In genomic region chr5:154318691-154319090, GRCh38 we compare ENCODE assay signal across 19 cellular contexts.
DNase-seq lines count a peak whose midpoint lies in the region; ATAC-seq and TF ChIP-seq lines count a peak whose summit lies in the region.
"Had no signal": no experiment of that assay in that cellular context is flagged by ENCODE, and none has a peak within 500 bp of the region (broad histone marks: within the 10 kb centered on the region; RNA-seq: fewer than 3 reads in every experiment).

No MANE protein-coding gene starts in this region.

- H3K4me1 ChIP-seq in heart left ventricle (peaks cover 0 to 24% (median 4%) of the 10 kb centered on the region in 12 donors), GM23248 (ENCODE audit: insufficient read depth) (no peaks in the 10 kb centered on the region)
- H3K4me1 ChIP-seq: HAP-1 had no signal

- no peak overlapping the region for H3K9ac ChIP-seq in GM23248

- no peak overlapping the region for H3K4me3 ChIP-seq in heart left ventricle
- H3K4me3 ChIP-seq in GM23248 = no peak overlapping the region
- H3K4me3 ChIP-seq: GM23338, HAP-1, K562, MG63 had no signal

- intact Hi-C loops in heart left ventricle (cut with DNase I) = loop anchor here in 1 of 10 donors (5.0 kb wide), 1 partner anchor 44 kb away; no protein-coding TSS in a partner anchor

- ATAC-seq in stimulated activated naive CD8-positive, alpha-beta T cell treated with anti-CD3 and anti-CD28 coated beads, Interleukin-15, Interleukin-2, amounts not matched to agents 100 U/mL and 50 U/mL, for 24 hours = no peak
- peak; percentile 47 for ATAC-seq in GM21390 (IDR thresholded peaks at IDR 0.05; ENCODE audit: unreplicated experiment)
- peak; percentile 54 for ATAC-seq in HG03442 (IDR thresholded peaks at IDR 0.05; ENCODE audit: unreplicated experiment)
- ATAC-seq in heart left ventricle = no peak
- no peak for ATAC-seq in GM21576 (IDR thresholded peaks at IDR 0.05; ENCODE audit: unreplicated experiment)
- ATAC-seq: GM23338, K562, Right ventricle myocardium inferior had no signal

- peaks cover 72% of the 10 kb centered on the region for H3K79me2 ChIP-seq in GM23248 (ENCODE audit: insufficient read depth)

- peaks cover 3% of the 10 kb centered on the region for H3K4me1 Mint-ChIP-seq in stimulated activated naive CD8-positive, alpha-beta T cell treated with anti-CD3 and anti-CD28 coated beads, Interleukin-15, Interleukin-2, amounts not matched to agents 100 ng/mL and 50 ng/mL, for 24 hours (ENCODE audit: low read depth)

- H2AFZ ChIP-seq in GM23248 = no peak overlapping the region
- H2AFZ ChIP-seq: GM23338 had no signal

- H3K36me3 ChIP-seq in heart left ventricle = peaks cover 0 to 2% (median 0%) of the 10 kb centered on the region in 9 donors
- no peaks in the 10 kb centered on the region for H3K36me3 ChIP-seq in GM23248 (ENCODE audit: low read depth)
- H3K36me3 ChIP-seq: HAP-1, MG63 had no signal

- H3K36me3 Mint-ChIP-seq in stimulated activated naive CD8-positive, alpha-beta T cell treated with anti-CD3 and anti-CD28 coated beads, Interleukin-15, Interleukin-2, amounts not matched to agents 100 ng/mL and 50 ng/mL, for 24 hours (ENCODE audit: low read depth) = peaks cover 9% of the 10 kb centered on the region

- H3K27ac ChIP-seq in heart left ventricle = no peak overlapping the region
- H3K27ac ChIP-seq in GM23248 = no peak overlapping the region

- no peak overlapping the region for H3K4me2 ChIP-seq in GM23248 (ENCODE audit: unreplicated experiment)
- H3K4me2 ChIP-seq: GM23338 had no signal

- H4K20me1 ChIP-seq in GM23248 (ENCODE audit: insufficient read depth) = no peaks in the 10 kb centered on the region

- TF ChIP-seq POLR2A in heart left ventricle (IDR thresholded peaks at IDR 0.05) = no peak

- H3K9me2 ChIP-seq in GM23248 (ENCODE audit: insufficient read depth) = no peaks in the 10 kb centered on the region

- WGBS in heart left ventricle, 4 donors = 97 to 100% (median 99%) methylated on average over 1 of the region's 1 CpG
- WGBS in GM23248 (ENCODE audit: low coverage in 1 of 2, low lambda C conversion rate in 2 of 2, missing lambda C conversion rate in 2 of 2), 2 experiments = 95 to 100% methylated on average over 1 of the region's 1 CpG

- H3K27ac Mint-ChIP-seq in stimulated activated naive CD8-positive, alpha-beta T cell treated with anti-CD3 and anti-CD28 coated beads, Interleukin-15, Interleukin-2, amounts not matched to agents 100 ng/mL and 50 ng/mL, for 24 hours = peak overlapping the region; percentile 32
- H3K27ac Mint-ChIP-seq: GM23338 had no signal

- no peaks in the 10 kb centered on the region for H3K27me3 ChIP-seq in heart left ventricle
- no peaks in the 10 kb centered on the region for H3K27me3 ChIP-seq in GM23248 (replicated peaks; ENCODE audit: insufficient read depth)
- H3K27me3 ChIP-seq: MG63 had no signal

- no peaks in the 10 kb centered on the region for H3K27me3 Mint-ChIP-seq in stimulated activated naive CD8-positive, alpha-beta T cell treated with anti-CD3 and anti-CD28 coated beads, Interleukin-15, Interleukin-2, amounts not matched to agents 100 ng/mL and 50 ng/mL, for 24 hours
- H3K27me3 Mint-ChIP-seq: CD4-positive, CD25-positive, alpha-beta regulatory T cell had no signal

- H3K9me3 ChIP-seq in heart left ventricle (no peaks in the 10 kb centered on the region), GM23248 (ENCODE audit: low read depth) (no peaks in the 10 kb centered on the region)
- H3K9me3 ChIP-seq: HAP-1, MG63 had no signal

- H3K4me3 Mint-ChIP-seq in stimulated activated naive CD8-positive, alpha-beta T cell treated with anti-CD3 and anti-CD28 coated beads, Interleukin-15, Interleukin-2, amounts not matched to agents 100 ng/mL and 50 ng/mL, for 24 hours = no peak overlapping the region
- H3K4me3 Mint-ChIP-seq: CD4-positive, CD25-positive, alpha-beta regulatory T cell; GM23338 had no signal

- no peaks in the 10 kb centered on the region for H3F3A ChIP-seq in GM23248 (ENCODE audit: insufficient read depth)

- in situ Hi-C loops in GM23248 (cut with MboI) = no loop called here

- H3K9me3 Mint-ChIP-seq in stimulated activated naive CD8-positive, alpha-beta T cell treated with anti-CD3 and anti-CD28 coated beads, Interleukin-15, Interleukin-2, amounts not matched to agents 100 ng/mL and 50 ng/mL, for 24 hours = no peaks in the 10 kb centered on the region
- H3K9me3 Mint-ChIP-seq: CD4-positive, CD25-positive, alpha-beta regulatory T cell; GM23338 had no signal

- TF ChIP-seq CTCF in heart left ventricle (IDR thresholded peaks at IDR 0.05) = no peak

- DNase-seq in stimulated activated naive CD8-positive, alpha-beta T cell treated with anti-CD3 and anti-CD28 coated beads, Interleukin-15, Interleukin-2, amounts not matched to agents 100 U/mL and 50 U/mL, for 24 hours = no peak
- DNase-seq in heart left ventricle = no peak
- no peak for DNase-seq in GM23248
- DNase-seq in NCI-H1694 (lab: John Stamatoyannopoulos, UW) = no peak
- DNase-seq: CD4-positive, CD25-positive, alpha-beta regulatory T cell; DMS79; MG63; NCI-H1417; NCI-H187; NCI-H446; NCI-H526 had no signal

Comparison
In these comparisons a context has a peak if more than half of its experiments do, and no peak if none do; other contexts are left out.
1. ATAC-seq: peak in GM21390 (single experiment) and HG03442 (single experiment); none in stimulated activated naive CD8-positive, alpha-beta T cell treated with anti-CD3 and anti-CD28 coated beads, Interleukin-15, Interleukin-2, amounts not matched to agents 100 U/mL and 50 U/mL, for 24 hours (single experiment), heart left ventricle (0 of 4) and GM21576 (single experiment).